18 cellular contexts compared by ENCODE assay signal in the genomic region with DNA sequence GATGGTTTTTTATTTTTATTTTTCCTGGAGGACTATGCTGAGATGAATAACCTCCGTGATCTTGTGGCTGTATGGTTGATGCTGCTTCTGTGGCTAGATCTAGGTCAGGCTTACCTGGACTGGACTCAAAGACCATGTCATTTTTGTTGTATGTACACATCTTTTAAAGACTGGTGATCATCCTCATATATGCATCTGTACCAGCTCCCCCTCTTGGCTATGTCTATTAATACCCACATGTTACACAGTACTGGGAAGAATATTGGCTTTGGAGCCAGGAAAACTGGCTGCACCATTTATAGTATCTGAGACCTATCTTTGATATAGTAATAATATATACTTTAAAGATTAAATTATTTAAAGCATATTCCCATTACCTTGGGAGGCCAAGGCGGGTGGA. TPM values are rescaled to one million over a fixed set of nuclear protein-coding genes. Genes with fewer than 3 reads are reported as not detected.
A peak's percentile ranks its signal among the peaks of the same experiment; 100 is the strongest.
DNase-seq lines count a peak whose midpoint lies in the region; ATAC-seq and TF ChIP-seq lines count a peak whose summit lies in the region.
"Had no signal": no experiment of that assay in that cellular context is flagged by ENCODE, and none has a peak within 500 bp of the region (broad histone marks: within the 10 kb centered on the region; RNA-seq: fewer than 3 reads in every experiment).

No MANE protein-coding gene starts in this region.

- DNase-seq in mammary epithelial cell (no peak), breast epithelium (ENCODE audit: low spot score in 2 of 2) (no peak), dermis blood vessel endothelial cell (peak; percentile 22), type B pancreatic cell (ENCODE audit: extremely low spot score, unreplicated experiment) (no peak), vagina (ENCODE audit: extremely low spot score in 2 of 2) (no peak), gastrocnemius medialis (no peak)
- DNase-seq: activated CD4-positive, alpha-beta T cell treated with anti-CD3 and anti-CD28 coated beads for 36 hours; activated CD8-positive, alpha-beta memory T cell treated with anti-CD3 and anti-CD28 coated beads, Interleukin-2, amount 50 U/mL, for 4 hours; activated gamma-delta T cell treated with Interleukin-2 at 50 U/mL for 16 hours; amniotic stem cell; glutamatergic neuron; NCI-H1417 treated with DMSO at 0.1 percent for 48 hours; NCI-H345; SJCRH30; T1000 had no signal

- ATAC-seq in GM21619 (IDR thresholded peaks at IDR 0.05; ENCODE audit: unreplicated experiment) (no peak), gastrocnemius medialis (no peak)
- ATAC-seq: activated CD4-positive, alpha-beta T cell treated with anti-CD3 and anti-CD28 coated beads for 36 hours; GM23338 had no signal

- intact Hi-C loops in mammary epithelial cell (cut with micrococcal nuclease), result loop anchor here (1.0 kb wide), 1 partner anchor 56 kb away; no protein-coding TSS in a partner anchor
- intact Hi-C loops in breast epithelium (cut with DNase I; ENCODE audit: low total_unique reads), result no loop called here
- intact Hi-C loops in vagina (cut with DNase I), result no loop called here
- intact Hi-C loops in gastrocnemius medialis (cut with DNase I; ENCODE audit: low total_unique reads), result no loop called here

- no peak overlapping the region for H3K4me3 Mint-ChIP-seq in type B pancreatic cell
- H3K4me3 Mint-ChIP-seq: activated CD4-positive, alpha-beta T cell treated with anti-CD3 and anti-CD28 coated beads for 36 hours; GM23338 had no signal

- 94% methylated on average over 2 of the region's 2 CpGs for WGBS in mammary epithelial cell (ENCODE audit: low coverage, missing lambda C conversion rate)

- H2AFZ ChIP-seq in mammary epithelial cell (ENCODE audit: low read depth, low read length), result no peak overlapping the region
- no peak overlapping the region for H2AFZ ChIP-seq in OCI-LY1 (ENCODE audit: low read length)
- H2AFZ ChIP-seq: GM23338 had no signal

- H3K9me3 Mint-ChIP-seq in type B pancreatic cell, result no peaks in the 10 kb centered on the region
- H3K9me3 Mint-ChIP-seq: GM23338 had no signal

- TF ChIP-seq CTCF in mammary epithelial cell (conservative IDR thresholded peaks at IDR 0.05 in 1 of 2, IDR thresholded peaks at IDR 0.05 in 1 of 2; ENCODE audit: extremely low read depth in 1 of 2, insufficient read depth in 1 of 2, low read depth in 1 of 2, low read length in 2 of 2) (peak; percentile 14 to 39), breast epithelium (IDR thresholded peaks at IDR 0.05) (no peak), OCI-LY1 (IDR thresholded peaks at IDR 0.05; ENCODE audit: low read length) (0 out of 2 replicates have a peak, but pooled peaks have one; percentile 9), type B pancreatic cell (conservative IDR thresholded peaks at IDR 0.05) (peak; percentile 16), vagina (IDR thresholded peaks at IDR 0.05) (no peak), gastrocnemius medialis (IDR thresholded peaks at IDR 0.05 in 4 of 5, conservative IDR thresholded peaks at IDR 0.05 in 1 of 5) (no peak)

- dilution Hi-C loops in mammary epithelial cell (cut with HindIII; ENCODE audit: low sequenced_read_pairs), result no loop called here

- CTCF ChIA-PET in mammary epithelial cell (lab: Charles Lee; ENCODE audit: low non-redundant PET), result no interaction called here

- no peak overlapping the region for H3K9ac ChIP-seq in mammary epithelial cell (ENCODE audit: insufficient read depth, low read length)
- H3K9ac ChIP-seq in OCI-LY1 (ENCODE audit: low read length), result no peak overlapping the region

- H3K27me3 ChIP-seq in mammary epithelial cell (ENCODE audit: insufficient read depth, low read length), result no peaks in the 10 kb centered on the region
- no peaks in the 10 kb centered on the region for H3K27me3 ChIP-seq in breast epithelium
- no peaks in the 10 kb centered on the region for H3K27me3 ChIP-seq in OCI-LY1 (ENCODE audit: insufficient read depth, low read length)
- no peaks in the 10 kb centered on the region for H3K27me3 ChIP-seq in vagina
- no peaks in the 10 kb centered on the region for H3K27me3 ChIP-seq in gastrocnemius medialis
- H3K27me3 ChIP-seq: SJCRH30 had no signal

- no TSS peak for BruUV-seq in mammary epithelial cell (replicated peaks; lab: Mats Ljungman, UMichigan)

- no peaks in the 10 kb centered on the region for H3K4me1 Mint-ChIP-seq in type B pancreatic cell (ENCODE audit: unreplicated experiment)
- H3K4me1 Mint-ChIP-seq: activated CD4-positive, alpha-beta T cell treated with anti-CD3 and anti-CD28 coated beads for 36 hours had no signal

- in situ Hi-C loops in mammary epithelial cell (cut with MboI; ENCODE audit: low sequenced_read_pairs in 2 of 2) (no loop called here), gastrocnemius medialis (cut with MboI; ENCODE audit: low sequenced_read_pairs in 4 of 4) (no loop called here)

- H3K27ac ChIP-seq in mammary epithelial cell (ENCODE audit: insufficient read depth, low read depth, low read length) (no peak overlapping the region), breast epithelium (no peak overlapping the region), OCI-LY1 (ENCODE audit: low read depth, low read length, poor library complexity, severe bottlenecking) (no peak overlapping the region), vagina (no peak overlapping the region), gastrocnemius medialis (no peak overlapping the region)
- H3K27ac ChIP-seq: SJCRH30 had no signal

- no peak overlapping the region for H3K4me3 ChIP-seq in mammary epithelial cell (replicated peaks in 1 of 3; ENCODE audit: insufficient read depth in 1 of 3, low read depth in 2 of 3, low read length in 3 of 3)
- no peak overlapping the region for H3K4me3 ChIP-seq in breast epithelium
- no peak overlapping the region for H3K4me3 ChIP-seq in OCI-LY1 (ENCODE audit: low read depth, low read length, poor library complexity, severe bottlenecking)
- H3K4me3 ChIP-seq in vagina, result no peak overlapping the region
- H3K4me3 ChIP-seq in gastrocnemius medialis, result no peak overlapping the region
- H3K4me3 ChIP-seq: GM23338, SJCRH30 had no signal

- H3K79me2 ChIP-seq in mammary epithelial cell (ENCODE audit: insufficient read depth, low read length) (no peaks in the 10 kb centered on the region), OCI-LY1 (ENCODE audit: insufficient read depth, low read length) (no peaks in the 10 kb centered on the region)

- no peaks in the 10 kb centered on the region for H3K27me3 Mint-ChIP-seq in type B pancreatic cell
- H3K27me3 Mint-ChIP-seq: activated CD4-positive, alpha-beta T cell treated with anti-CD3 and anti-CD28 coated beads for 36 hours had no signal

- H3K36me3 ChIP-seq in mammary epithelial cell (ENCODE audit: insufficient read depth, low read length) (no peaks in the 10 kb centered on the region), breast epithelium (no peaks in the 10 kb centered on the region), OCI-LY1 (ENCODE audit: insufficient read depth, low read length) (no peaks in the 10 kb centered on the region; the same call in 1 of the 2 replicates), vagina (no peaks in the 10 kb centered on the region), gastrocnemius medialis (peaks cover 0 to 6% of the 10 kb centered on the region in 2 donors)
- H3K36me3 ChIP-seq: SJCRH30 had no signal

- no peaks in the 10 kb centered on the region for H4K20me1 ChIP-seq in mammary epithelial cell (ENCODE audit: insufficient read depth, low read length)
- no peaks in the 10 kb centered on the region for H4K20me1 ChIP-seq in OCI-LY1 (ENCODE audit: insufficient read depth, low read length)

- H3K36me3 Mint-ChIP-seq in type B pancreatic cell, result peaks cover 8% of the 10 kb centered on the region

- H3K9me3 ChIP-seq in mammary epithelial cell (replicated peaks; ENCODE audit: insufficient read depth, low read length), result no peaks in the 10 kb centered on the region
- no peaks in the 10 kb centered on the region for H3K9me3 ChIP-seq in breast epithelium
- no peaks in the 10 kb centered on the region for H3K9me3 ChIP-seq in OCI-LY1 (ENCODE audit: low read length)
- no peaks in the 10 kb centered on the region for H3K9me3 ChIP-seq in vagina
- no peaks in the 10 kb centered on the region for H3K9me3 ChIP-seq in gastrocnemius medialis
- H3K9me3 ChIP-seq: SJCRH30 had no signal

- H3K4me1 ChIP-seq in mammary epithelial cell (ENCODE audit: insufficient read depth, low read length) (no peaks in the 10 kb centered on the region), breast epithelium (no peaks in the 10 kb centered on the region), OCI-LY1 (ENCODE audit: insufficient read depth, low read length, severe bottlenecking) (no peaks in the 10 kb centered on the region), vagina (no peaks in the 10 kb centered on the region), gastrocnemius medialis (no peaks in the 10 kb centered on the region)
- H3K4me1 ChIP-seq: SJCRH30 had no signal

- H3K27ac Mint-ChIP-seq in type B pancreatic cell, result no peak overlapping the region
- H3K27ac Mint-ChIP-seq: activated CD4-positive, alpha-beta T cell treated with anti-CD3 and anti-CD28 coated beads for 36 hours; GM23338 had no signal

- H3K9me2 ChIP-seq in OCI-LY1 (ENCODE audit: low read depth, low read length), result no peaks in the 10 kb centered on the region

- no peaks in the 10 kb centered on the region for H3F3A ChIP-seq in OCI-LY1 (ENCODE audit: insufficient read depth, low read length)

- TF ChIP-seq POLR2A in breast epithelium (IDR thresholded peaks at IDR 0.05) (no peak), vagina (IDR thresholded peaks at IDR 0.05) (no peak), gastrocnemius medialis (IDR thresholded peaks at IDR 0.05) (no peak)

- no peak overlapping the region for H3K4me2 ChIP-seq in mammary epithelial cell (ENCODE audit: insufficient read depth, low read depth, low read length)
- H3K4me2 ChIP-seq in OCI-LY1 (ENCODE audit: low read length), result no peak overlapping the region
- H3K4me2 ChIP-seq: GM23338 had no signal

RNA-seq across cellular contexts. Expression of a gene that starts 18.4 kb away (rescaled TPM):
- 100 to 1,000 TPM in 1 of 2 donors, 10 to 100 TPM in 1; 33.5 to 125 TPM for total RNA-seq in mammary epithelial cell
- 43.8 TPM for polyA plus RNA-seq in mammary epithelial cell
- 69.6 TPM for polyA minus RNA-seq in mammary epithelial cell
- total RNA-seq in breast epithelium, result 10 to 100 TPM; 41.1 to 49.2 (median 47.5) TPM
- total RNA-seq in dermis blood vessel endothelial cell, result 32.0 and 50.9 TPM in 2 replicates
- total RNA-seq in type B pancreatic cell (ENCODE audit: low replicate concordance), result 64.4 and 73.2 TPM in 2 replicates
- total RNA-seq in vagina, result 51.3 TPM
- 10 to 100 TPM; 12.1 to 18.7 (median 16.1) TPM for total RNA-seq in gastrocnemius medialis

Comparison
In these comparisons a context has a peak if more than half of its experiments do, and no peak if none do; other contexts are left out.
1. CTCF ChIP-seq: peak in mammary epithelial cell (2 of 2), OCI-LY1 (single experiment) and type B pancreatic cell (single experiment); none in breast epithelium (0 of 3), vagina (0 of 3) and gastrocnemius medialis (0 of 5).